30 cellular contexts compared by ENCODE assay signal in the genomic region with DNA sequence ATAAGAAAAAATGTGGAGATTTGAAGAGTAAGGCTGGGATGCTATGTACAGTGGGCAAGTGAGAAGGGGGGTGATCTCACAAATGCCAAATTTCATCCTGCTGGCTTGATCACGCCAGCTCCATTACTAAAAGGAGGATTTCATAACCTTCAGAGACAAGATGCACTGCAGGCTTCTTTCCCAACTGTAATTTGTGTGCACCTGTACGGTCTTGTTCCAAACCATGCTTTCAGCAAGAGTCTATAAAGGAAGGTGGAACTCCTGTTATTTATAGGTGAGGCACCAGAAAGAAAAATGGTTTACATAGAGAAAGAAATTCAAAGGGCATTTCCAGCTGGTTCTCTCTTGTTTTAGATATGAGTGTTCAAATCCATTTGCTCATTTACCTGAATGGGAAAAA. TPM values are rescaled to one million over a fixed set of nuclear protein-coding genes. Genes with fewer than 3 reads are reported as not detected.
DNase-seq lines count a peak whose midpoint lies in the region; ATAC-seq, FAIRE-seq and TF ChIP-seq lines count a peak whose summit lies in the region.
"Had no signal": no experiment of that assay in that cellular context is flagged by ENCODE, and none has a peak within 500 bp of the region (broad histone marks: within the 10 kb centered on the region; RNA-seq: fewer than 3 reads in every experiment).

No MANE protein-coding gene starts in this region.

- H3K27me3 Mint-ChIP-seq in neural progenitor cell (ENCODE audit: insufficient read depth, low read depth): no peaks in the 10 kb centered on the region

- ATAC-seq in PC-3: no peak
- ATAC-seq: A549; activated CD4-positive, alpha-beta T cell treated with anti-CD3 and anti-CD28 coated beads for 36 hours; activated CD8-positive, alpha-beta T cell treated with anti-CD3 and anti-CD28 coated beads for 36 hours; body of pancreas; naive thymus-derived CD8-positive, alpha-beta T cell; Panc1; stimulated activated naive B cell treated with anti-CD40 and anti-IgM and Interleukin-4, amounts not matched to agents 10 μg/mL and 1 μg/mL and 100 μg/mL, for 72 hours had no signal

- POLR2A ChIA-PET in PC-3 (lab: Charles Lee; ENCODE audit: unreplicated experiment): no interaction called here
- POLR2A ChIA-PET in OCI-LY7 (lab: Charles Lee): interaction anchor here (0.7 kb wide), 1 partner anchor 1338 kb away, joined by 3 read pairs; no protein-coding TSS in a partner anchor

- no peak overlapping the region for H3K27ac Mint-ChIP-seq in neural progenitor cell
- H3K27ac Mint-ChIP-seq: activated CD4-positive, alpha-beta T cell treated with anti-CD3 and anti-CD28 coated beads for 36 hours; activated CD8-positive, alpha-beta T cell treated with anti-CD3 and anti-CD28 coated beads for 36 hours; activated T-helper 1 cell treated with anti-CD3 and anti-CD28 coated beads, Interleukin-12 subunit alpha, Interleukin-12 subunit beta, Interleukin-2, Interleukin-4 antibody, amounts not matched to agents 30 ng/mL and 10 ng/mL and 1 ng/mL, durations not matched to agents 14 hours and 24 hours and 36 hours; CD4-positive, alpha-beta T cell; naive thymus-derived CD8-positive, alpha-beta T cell; stimulated activated naive B cell treated with anti-CD40 and anti-IgM and Interleukin-4, amounts not matched to agents 10 μg/mL and 1 μg/mL and 100 μg/mL, for 72 hours had no signal

- CTCF ChIA-PET in PC-3 (lab: Charles Lee): no interaction called here
- CTCF ChIA-PET in OCI-LY7 (lab: Charles Lee; ENCODE audit: unreplicated experiment): no interaction called here

- TF ChIP-seq CTCF in PC-3 (conservative IDR thresholded peaks at IDR 0.05; ENCODE audit: low read depth, low read length): no peak
- TF ChIP-seq CTCF in neural progenitor cell (IDR thresholded peaks at IDR 0.05): no peak
- TF ChIP-seq CTCF in OCI-LY7 (conservative IDR thresholded peaks at IDR 0.05; ENCODE audit: low read length): no peak
- no peak for TF ChIP-seq CTCF in adrenal gland (IDR thresholded peaks at IDR 0.05)

- H3F3A ChIP-seq in PC-3 (ENCODE audit: low read length, unreplicated experiment) (no peaks in the 10 kb centered on the region), neural progenitor cell (ENCODE audit: low read depth) (no peaks in the 10 kb centered on the region)

- 81 to 84% (median 83%) methylated on average over 2 of the region's 2 CpGs for WGBS in adrenal gland, 4 donors

- H3K27me3 ChIP-seq in PC-3 (ENCODE audit: low read length) (no peaks in the 10 kb centered on the region), neural progenitor cell (no peaks in the 10 kb centered on the region), adrenal gland (no peaks in the 10 kb centered on the region)
- H3K27me3 ChIP-seq: body of pancreas had no signal

- no peak overlapping the region for H3K9ac ChIP-seq in PC-3 (ENCODE audit: low read length)
- no peak overlapping the region for H3K9ac ChIP-seq in neural progenitor cell

- no peak overlapping the region for H3K4me3 Mint-ChIP-seq in neural progenitor cell
- H3K4me3 Mint-ChIP-seq: activated CD4-positive, alpha-beta T cell treated with anti-CD3 and anti-CD28 coated beads for 36 hours; activated CD8-positive, alpha-beta T cell treated with anti-CD3 and anti-CD28 coated beads for 36 hours; activated T-helper 1 cell treated with anti-CD3 and anti-CD28 coated beads, Interleukin-12 subunit alpha, Interleukin-12 subunit beta, Interleukin-2, Interleukin-4 antibody, amounts not matched to agents 30 ng/mL and 10 ng/mL and 1 ng/mL, durations not matched to agents 14 hours and 24 hours and 36 hours; CD4-positive, alpha-beta T cell; naive thymus-derived CD8-positive, alpha-beta T cell; stimulated activated naive B cell treated with anti-CD40 and anti-IgM and Interleukin-4, amounts not matched to agents 10 μg/mL and 1 μg/mL and 100 μg/mL, for 72 hours had no signal

- H3K4me3 ChIP-seq in PC-3 (ENCODE audit: low read length) (peak overlapping the region; percentile 34; the same call in 1 of the 2 replicates), neural progenitor cell (no peak overlapping the region), OCI-LY7 (ENCODE audit: low read depth, low read length, poor library complexity, severe bottlenecking) (no peak overlapping the region), adrenal gland (no peak overlapping the region)
- H3K4me3 ChIP-seq: A549, body of pancreas had no signal

- peak overlapping the region; percentile 74 for H3K4me2 ChIP-seq in PC-3 (ENCODE audit: low read length)
- peak overlapping the region; percentile 5 for H3K4me2 ChIP-seq in neural progenitor cell
- no peak overlapping the region for H3K4me2 ChIP-seq in OCI-LY7 (ENCODE audit: low read length)
- H3K4me2 ChIP-seq: A549 had no signal

- intact Hi-C loops in PC-3 (cut with micrococcal nuclease) (no loop called here), OCI-LY7 (cut with micrococcal nuclease; ENCODE audit: unreplicated experiment) (no loop called here), adrenal gland (cut with DNase I) (no loop called here)

- H3K36me3 Mint-ChIP-seq in neural progenitor cell: peaks cover 55% of the 10 kb centered on the region
- H3K36me3 Mint-ChIP-seq: naive thymus-derived CD8-positive, alpha-beta T cell; stimulated activated naive B cell treated with anti-CD40 and anti-IgM and Interleukin-4, amounts not matched to agents 10 μg/mL and 1 μg/mL and 100 μg/mL, for 72 hours had no signal

- DNase-seq in H54 (ENCODE audit: insufficient read length, low spot score) (no peak), PC-3 (no peak), epithelial cell of prostate (ENCODE audit: low read depth, low spot score) (no peak), neural progenitor cell (ENCODE audit: low spot score) (no peak), OCI-LY7 (ENCODE audit: low spot score) (no peak), NCI-H1694 (lab: John Stamatoyannopoulos, UW) (no peak), adrenal gland (no peak), A172 (ENCODE audit: low spot score) (no peak)
- DNase-seq: activated CD4-positive, alpha-beta T cell treated with anti-CD3 and anti-CD28 coated beads for 36 hours; activated CD8-positive, alpha-beta memory T cell treated with anti-CD3 and anti-CD28 coated beads, Interleukin-2, amount 50 U/mL, for 48 hours; activated CD8-positive, alpha-beta T cell treated with anti-CD3 and anti-CD28 coated beads for 36 hours; activated naive CD4-positive, alpha-beta T cell treated with Interleukin-2 at 50 U/mL for 16 hours; body of pancreas; CD4-positive, alpha-beta T cell; DMS79 treated with DMSO at 0.1 percent for 48 hours; GF-D8; glutamatergic neuron; Kasumi-1; midbrain; naive thymus-derived CD8-positive, alpha-beta T cell; NCI-H1436 treated with DMSO at 0.1 percent for 48 hours; NCI-H2107; SHP77 treated with DMSO at 0.1 percent for 48 hours; stimulated activated naive B cell treated with anti-CD40 and anti-IgM and Interleukin-4, amounts not matched to agents 10 μg/mL and 1 μg/mL and 100 μg/mL, for 72 hours; substantia nigra; T-helper 2 cell had no signal

- H3K9me2 ChIP-seq in PC-3 (replicated peaks; ENCODE audit: low read length): no peaks in the 10 kb centered on the region
- H3K9me2 ChIP-seq in OCI-LY7 (ENCODE audit: insufficient read depth, low read length): no peaks in the 10 kb centered on the region

- H3K9me3 ChIP-seq in PC-3 (ENCODE audit: low read length): no peaks in the 10 kb centered on the region
- no peaks in the 10 kb centered on the region for H3K9me3 ChIP-seq in neural progenitor cell (ENCODE audit: low read depth)
- no peaks in the 10 kb centered on the region for H3K9me3 ChIP-seq in OCI-LY7 (ENCODE audit: low read length)
- H3K9me3 ChIP-seq in adrenal gland (replicated peaks in 1 of 3): no peaks in the 10 kb centered on the region
- H3K9me3 ChIP-seq: A549, body of pancreas had no signal

- peaks cover 9% of the 10 kb centered on the region for H3K9me3 Mint-ChIP-seq in neural progenitor cell
- H3K9me3 Mint-ChIP-seq: activated CD8-positive, alpha-beta T cell treated with anti-CD3 and anti-CD28 coated beads for 36 hours; activated T-helper 1 cell treated with anti-CD3 and anti-CD28 coated beads, Interleukin-12 subunit alpha, Interleukin-12 subunit beta, Interleukin-2, Interleukin-4 antibody, amounts not matched to agents 30 ng/mL and 10 ng/mL and 1 ng/mL, durations not matched to agents 14 hours and 24 hours and 36 hours; CD4-positive, alpha-beta T cell; naive thymus-derived CD8-positive, alpha-beta T cell; stimulated activated naive B cell treated with anti-CD40 and anti-IgM and Interleukin-4, amounts not matched to agents 10 μg/mL and 1 μg/mL and 100 μg/mL, for 72 hours had no signal

- peaks cover 80% of the 10 kb centered on the region for H3K4me1 Mint-ChIP-seq in neural progenitor cell
- H3K4me1 Mint-ChIP-seq: activated CD4-positive, alpha-beta T cell treated with anti-CD3 and anti-CD28 coated beads for 36 hours; naive thymus-derived CD8-positive, alpha-beta T cell; stimulated activated naive B cell treated with anti-CD40 and anti-IgM and Interleukin-4, amounts not matched to agents 10 μg/mL and 1 μg/mL and 100 μg/mL, for 72 hours had no signal

- peak; percentile 64 for FAIRE-seq in H54 (lab: Jason Lieb, UNC)
- FAIRE-seq: A549, islet of Langerhans had no signal

- TF ChIP-seq POLR2A in H54 (IDR thresholded peaks at IDR 0.05; ENCODE audit: low read depth, low read length): no peak
- no peak for TF ChIP-seq POLR2A in adrenal gland (IDR thresholded peaks at IDR 0.05)

- H4K20me1 ChIP-seq in PC-3 (ENCODE audit: low read length) (peaks cover 25% of the 10 kb centered on the region; the same call in 1 of the 2 replicates), neural progenitor cell (ENCODE audit: low read depth) (peaks cover 100% of the 10 kb centered on the region), OCI-LY7 (ENCODE audit: insufficient read depth, low read length) (no peaks in the 10 kb centered on the region)

- BruUV-seq in PC-3 (replicated peaks; lab: Mats Ljungman, UMichigan) (no TSS peak), OCI-LY7 (replicated peaks; lab: Mats Ljungman, UMichigan) (no TSS peak)

- H3K27ac ChIP-seq in PC-3 (ENCODE audit: low read length) (peak overlapping the region; percentile 64), epithelial cell of prostate (peak overlapping the region; percentile 56), neural progenitor cell (no peak overlapping the region), OCI-LY7 (ENCODE audit: low read depth, low read length, poor library complexity, severe bottlenecking) (no peak overlapping the region), adrenal gland (no peak overlapping the region)
- H3K27ac ChIP-seq: A549, body of pancreas had no signal

- H3K4me1 ChIP-seq in PC-3 (ENCODE audit: insufficient read depth, low read length) (peaks cover 43% of the 10 kb centered on the region), neural progenitor cell (peaks cover 77% of the 10 kb centered on the region), OCI-LY7 (ENCODE audit: insufficient read depth, low read length, poor library complexity, severe bottlenecking) (no peaks in the 10 kb centered on the region), adrenal gland (replicated peaks in 1 of 2) (peaks cover 0 to 7% of the 10 kb centered on the region in 2 donors)
- H3K4me1 ChIP-seq: A549 had no signal

- H3K79me2 ChIP-seq in PC-3 (ENCODE audit: low read length) (peaks cover 98% of the 10 kb centered on the region), neural progenitor cell (ENCODE audit: low read depth) (peaks cover 100% of the 10 kb centered on the region), OCI-LY7 (ENCODE audit: insufficient read depth, low read depth, low read length) (no peaks in the 10 kb centered on the region)

- no peak overlapping the region for H2AFZ ChIP-seq in PC-3 (ENCODE audit: low read length)
- H2AFZ ChIP-seq in neural progenitor cell (replicated peaks): no peak overlapping the region
- H2AFZ ChIP-seq in OCI-LY7 (ENCODE audit: low read length): no peak overlapping the region

- H3K36me3 ChIP-seq in PC-3 (ENCODE audit: low read depth, low read length) (0 out of 2 replicates have a peak, but pooled peaks cover 3% of the 10 kb centered on the region), neural progenitor cell (no peaks in the 10 kb centered on the region), OCI-LY7 (ENCODE audit: insufficient read depth, low read length) (no peaks in the 10 kb centered on the region), adrenal gland (replicated peaks in 1 of 2) (no peaks in the 10 kb centered on the region)

RNA-seq across cellular contexts. Expression of a gene that starts 13.3 kb away (rescaled TPM):
- total RNA-seq in PC-3 (2014; rRNA removed) (16.4 and 17.5 TPM in 2 replicates), neural progenitor cell (ENCODE audit: low replicate concordance) (88.7 and 101 TPM in 2 replicates), OCI-LY7 (2022) (0.31 and 0.51 TPM in 2 replicates), adrenal gland (10 to 100 TPM; 10.4 to 21.4 (median 13.6) TPM)
- total RNA-seq in OCI-LY7 (2014; rRNA removed; shearing (Covaris generic)): 0.25 and 0.49 TPM in 2 replicates
- 1 to 10 TPM; 5.2 to 9.3 (median 6.6) TPM for polyA plus RNA-seq in adrenal gland
- 7.8 and 8.1 TPM in 2 replicates for total RNA-seq in A172 (2014; rRNA removed; shearing (Covaris generic))

RNA-seq across cellular contexts. Expression of a gene that starts 45.8 kb away (rescaled TPM):
- total RNA-seq in PC-3 (2014; rRNA removed): 31.8 and 44.3 TPM in 2 replicates
- total RNA-seq in neural progenitor cell (ENCODE audit: low replicate concordance): 371 and 467 TPM in 2 replicates
- 71.9 and 89.1 TPM in 2 replicates for total RNA-seq in OCI-LY7 (2014; rRNA removed; shearing (Covaris generic))
- 71.6 and 87.7 TPM in 2 replicates for total RNA-seq in OCI-LY7 (2022)
- 100 to 1,000 TPM in 1 of 8 donors, 10 to 100 TPM in 7; 19.1 to 123 (median 52.6) TPM for total RNA-seq in adrenal gland
- polyA plus RNA-seq in adrenal gland: 100 to 1,000 TPM in 1 of 3 donors, 10 to 100 TPM in 2; 48.9 to 130 (median 84.1) TPM
- total RNA-seq in A172 (2014; rRNA removed; shearing (Covaris generic)): 35.9 and 41.8 TPM in 2 replicates

Comparison
In these comparisons a context has a peak if more than half of its experiments do, and no peak if none do; other contexts are left out.
1. H3K27ac ChIP-seq: peak in PC-3 (single experiment) and epithelial cell of prostate (single experiment); none in neural progenitor cell (single experiment), OCI-LY7 (single experiment) and adrenal gland (0 of 5).